18 cellular contexts compared by ENCODE assay signal in the genomic region with DNA sequence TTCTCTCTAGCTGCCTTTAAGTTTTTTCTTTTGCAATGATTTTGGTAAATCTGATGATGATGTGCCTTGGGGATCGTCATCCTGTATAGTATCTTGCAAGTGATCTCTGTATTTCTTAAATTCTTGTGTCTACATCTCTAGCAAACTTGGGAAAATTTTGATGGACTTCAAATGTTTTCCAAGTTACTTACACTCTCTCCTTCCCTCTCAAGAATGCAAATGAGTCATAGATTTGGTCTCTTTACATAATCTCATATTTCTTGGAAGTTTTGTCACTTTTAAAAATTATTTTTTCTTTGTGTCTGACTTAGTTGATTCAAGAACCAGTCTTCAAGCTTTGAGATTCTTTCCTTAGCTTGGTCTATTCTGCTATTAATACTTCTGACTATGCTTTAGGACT.
"Had no signal": no experiment of that assay in that cellular context is flagged by ENCODE, and none has a peak within 500 bp of the region (broad histone marks: within the 10 kb centered on the region; RNA-seq: fewer than 3 reads in every experiment).

No MANE protein-coding gene starts in this region.

- DNase-seq: activated CD4-positive, alpha-beta T cell treated with anti-CD3 and anti-CD28 coated beads for 4 hours; activated CD8-positive, alpha-beta T cell treated with anti-CD3 and anti-CD28 coated beads, Interleukin-2, amount 10 ng/mL, durations not matched to agents 7 days and 5 days; activated gamma-delta T cell treated with Interleukin-2 at 50 U/mL for 16 hours; anterior cingulate cortex; endodermal cell; heart left ventricle; left colon; midbrain; naive B cell; pancreas; sigmoid colon; stimulated activated CD4-positive, alpha-beta T cell treated with anti-CD3 and anti-CD28 coated beads, Interleukin-12 subunit alpha, Interleukin-12 subunit beta, amount 100 ng/mL, for 4 hours; stimulated activated naive B cell treated with anti-CD40 and anti-IgM and Interleukin-4, amounts not matched to agents 10 μg/mL and 1 μg/mL and 100 μg/mL, for 72 hours; T-helper 2 cell; tibial artery had no signal

- H3K36me3 ChIP-seq: breast epithelium, neural progenitor cell had no signal

- H3K27ac ChIP-seq: breast epithelium, heart left ventricle, neural progenitor cell, pancreas, sigmoid colon, tibial artery had no signal

- H3K27me3 ChIP-seq: breast epithelium, heart left ventricle, neural progenitor cell, pancreas, sigmoid colon, tibial artery had no signal

- ATAC-seq: activated CD8-positive, alpha-beta T cell treated with anti-CD3 and anti-CD28 coated beads, Interleukin-2, amount 10 ng/mL, durations not matched to agents 7 days and 5 days; heart left ventricle; left colon; pancreas; stimulated activated naive B cell treated with anti-CD40 and anti-IgM and Interleukin-4, amounts not matched to agents 10 μg/mL and 1 μg/mL and 100 μg/mL, for 72 hours; WTC11 had no signal

- H3K4me1 ChIP-seq: breast epithelium, heart left ventricle, neural progenitor cell, pancreas, sigmoid colon, tibial artery had no signal

- H3K4me3 ChIP-seq: breast epithelium, heart left ventricle, neural progenitor cell, pancreas, sigmoid colon, tibial artery had no signal

- H3K9me3 ChIP-seq: pancreas had no signal
